In genomic region chr7:13742719-13743640, GRCh38 we compare ENCODE assay signal across 8 cellular contexts.
A peak's percentile ranks its signal among the peaks of the same experiment; 100 is the strongest.
DNase-seq lines count a peak whose midpoint lies in the region; ATAC-seq and TF ChIP-seq lines count a peak whose summit lies in the region.

No MANE protein-coding gene starts in this region.

- H3K27me3 ChIP-seq in right cardiac atrium (ENCODE audit: control insufficient read depth, insufficient read depth), result no peaks in the 10 kb centered on the region

- H3K4me1 ChIP-seq in right cardiac atrium (ENCODE audit: control insufficient read depth, insufficient read depth, low read length), result no peaks in the 10 kb centered on the region

- ATAC-seq in right cardiac atrium (peak; percentile 63 to 74), GM18907 (IDR thresholded peaks at IDR 0.05; ENCODE audit: unreplicated experiment) (no peak)

- H3K9me3 ChIP-seq in right cardiac atrium (ENCODE audit: control insufficient read depth, low read length), result no peaks in the 10 kb centered on the region

- DNase-seq in DMS53 treated with DMSO at 0.1 percent for 48 hours (lab: John Stamatoyannopoulos, UW; ENCODE audit: unreplicated experiment), result peak; percentile 52
- peak; percentile 21 for DNase-seq in NCI-H1436 (lab: John Stamatoyannopoulos, UW)
- DNase-seq in right cardiac atrium, result peak in 1 of 3 donors; percentile 28
- DNase-seq in smooth muscle cell of the brain vasculature (ENCODE audit: low read depth, low spot score), result peak; percentile 29
- DNase-seq in NCI-H1048 (lab: John Stamatoyannopoulos, UW), result no peak
- DNase-seq in central memory CD4-positive, alpha-beta T cell, result no peak

- peak; percentile 37 for TF ChIP-seq CTCF in WI38 (IDR thresholded peaks at IDR 0.05; ENCODE audit: low read depth, low read length)

- 32% methylated on average over 5 of the region's 5 CpGs for WGBS in right cardiac atrium

- intact Hi-C loops in right cardiac atrium (cut with DNase I), result no loop called here

- H3K4me3 ChIP-seq in WI38 (ENCODE audit: low read depth, low read length), result no peak overlapping the region
- H3K4me3 ChIP-seq in right cardiac atrium (ENCODE audit: low read length), result no peak overlapping the region

- H3K27ac ChIP-seq in right cardiac atrium (ENCODE audit: low read length), result no peak overlapping the region

Comparison
In these comparisons a context has a peak if more than half of its experiments do, and no peak if none do; other contexts are left out.
1. DNase-seq: peak in DMS53 treated with DMSO at 0.1 percent for 48 hours (single experiment), NCI-H1436 (single experiment) and smooth muscle cell of the brain vasculature (single experiment); none in NCI-H1048 (single experiment) and central memory CD4-positive, alpha-beta T cell (single experiment).